Comparison of ENCODE assay signal across 13 cellular contexts in genomic region chrX:46279214-46279924, GRCh38.
DNase-seq lines count a peak whose midpoint lies in the region; ATAC-seq and TF ChIP-seq lines count a peak whose summit lies in the region.
"Had no signal": no experiment of that assay in that cellular context is flagged by ENCODE, and none has a peak within 500 bp of the region (broad histone marks: within the 10 kb centered on the region; RNA-seq: fewer than 3 reads in every experiment).

No MANE protein-coding gene starts in this region.

- dilution Hi-C loops in mammary epithelial cell (cut with HindIII; ENCODE audit: low sequenced_read_pairs) = no loop called here

- H3K4me3 ChIP-seq in mammary epithelial cell (replicated peaks in 1 of 3; ENCODE audit: insufficient read depth in 1 of 3, low read depth in 2 of 3, low read length in 3 of 3) (no peak overlapping the region), breast epithelium (no peak overlapping the region), RWPE2 (ENCODE audit: severe bottlenecking) (no peak overlapping the region), gastrocnemius medialis (no peak overlapping the region), Caco-2 (ENCODE audit: low read depth, low read length) (no peak overlapping the region)
- H3K4me3 ChIP-seq: skin epidermis, testis had no signal

- intact Hi-C loops in mammary epithelial cell (cut with micrococcal nuclease) = loop anchor here (1.0 kb wide), 2 partner anchors 430 to 455 kb away; no protein-coding TSS in a partner anchor
- intact Hi-C loops in breast epithelium (cut with DNase I; ENCODE audit: low total_unique reads) = no loop called here
- intact Hi-C loops in gastrocnemius medialis (cut with DNase I; ENCODE audit: low total_unique reads) = no loop called here
- intact Hi-C loops in Caco-2 (cut with micrococcal nuclease; ENCODE audit: unreplicated experiment) = no loop called here

- POLR2A ChIA-PET in Caco-2 (lab: Charles Lee) = no interaction called here

- 61% methylated on average over 4 of the region's 4 CpGs for WGBS in mammary epithelial cell (ENCODE audit: low coverage, missing lambda C conversion rate)

- no peaks in the 10 kb centered on the region for H4K20me1 ChIP-seq in mammary epithelial cell (ENCODE audit: insufficient read depth, low read length)

- TF ChIP-seq CTCF in mammary epithelial cell (conservative IDR thresholded peaks at IDR 0.05 in 1 of 2, IDR thresholded peaks at IDR 0.05 in 1 of 2; ENCODE audit: extremely low read depth in 1 of 2, insufficient read depth in 1 of 2, low read depth in 1 of 2, low read length in 2 of 2) = peak in 1 of 2 donors; percentile 10
- TF ChIP-seq CTCF in breast epithelium (IDR thresholded peaks at IDR 0.05) = no peak
- peak; percentile 21 for TF ChIP-seq CTCF in RWPE2 (IDR thresholded peaks at IDR 0.05; ENCODE audit: poor library complexity, severe bottlenecking)
- TF ChIP-seq CTCF in gastrocnemius medialis (IDR thresholded peaks at IDR 0.05 in 4 of 5, conservative IDR thresholded peaks at IDR 0.05 in 1 of 5) = no peak
- TF ChIP-seq CTCF in Caco-2 (IDR thresholded peaks at IDR 0.05; ENCODE audit: insufficient read depth in 1 of 2, low read depth in 1 of 2, low read length in 1 of 2, severe bottlenecking in 1 of 2, unreplicated experiment in 1 of 2) = no peak

- H3K27ac Mint-ChIP-seq in Caco-2 (ENCODE audit: unreplicated experiment) = no peak overlapping the region
- H3K27ac Mint-ChIP-seq: activated B cell treated with CpG ODN at 0.5 μM for 24 hours had no signal

- H3K27ac ChIP-seq in mammary epithelial cell (ENCODE audit: insufficient read depth, low read depth, low read length) (peak overlapping the region; percentile 69), breast epithelium (no peak overlapping the region), RWPE2 (ENCODE audit: poor library complexity, severe bottlenecking) (peak overlapping the region; percentile 67), epithelial cell of prostate (peak overlapping the region; percentile 76), gastrocnemius medialis (no peak overlapping the region)
- H3K27ac ChIP-seq: testis had no signal

- TSS peak; percentile 94 for BruUV-seq in mammary epithelial cell (replicated peaks; lab: Mats Ljungman, UMichigan)
- BruUV-seq in Caco-2 (replicated peaks; lab: Mats Ljungman, UMichigan) = no TSS peak

- no peak overlapping the region for H3K4me3 Mint-ChIP-seq in Caco-2 (ENCODE audit: unreplicated experiment)
- H3K4me3 Mint-ChIP-seq: activated B cell treated with CpG ODN at 0.5 μM for 24 hours had no signal

- H3K27me3 Mint-ChIP-seq in Caco-2 (ENCODE audit: insufficient read depth, unreplicated experiment) = no peaks in the 10 kb centered on the region
- H3K27me3 Mint-ChIP-seq: activated B cell treated with CpG ODN at 0.5 μM for 24 hours had no signal

- no peaks in the 10 kb centered on the region for H3K79me2 ChIP-seq in mammary epithelial cell (ENCODE audit: insufficient read depth, low read length)

- peak; percentile 14 for DNase-seq in mammary epithelial cell
- DNase-seq in breast epithelium (ENCODE audit: low spot score in 2 of 2) = no peak
- DNase-seq in RWPE2 (ENCODE audit: low spot score) = no peak
- no peak for DNase-seq in epithelial cell of prostate (ENCODE audit: low read depth, low spot score)
- DNase-seq in stimulated activated naive CD8-positive, alpha-beta T cell treated with anti-CD3 and anti-CD28 coated beads, Interleukin-15, Interleukin-2, amounts not matched to agents 100 U/mL and 50 U/mL, for 24 hours = peak; percentile 4
- DNase-seq in gastrocnemius medialis = no peak
- DNase-seq in Caco-2 = no peak
- DNase-seq: activated B cell treated with CpG ODN at 0.5 μM for 24 hours, left cardiac atrium, NCI-H446 treated with DMSO at 0.1 percent for 48 hours, testis had no signal

- peaks cover 11% of the 10 kb centered on the region for H3K4me1 ChIP-seq in mammary epithelial cell (ENCODE audit: insufficient read depth, low read length)
- H3K4me1 ChIP-seq in breast epithelium = no peaks in the 10 kb centered on the region
- H3K4me1 ChIP-seq in RWPE2 (ENCODE audit: insufficient read depth, poor library complexity, severe bottlenecking) = peaks cover 16% of the 10 kb centered on the region
- H3K4me1 ChIP-seq in gastrocnemius medialis = no peaks in the 10 kb centered on the region
- H3K4me1 ChIP-seq in Caco-2 = no peaks in the 10 kb centered on the region
- H3K4me1 ChIP-seq: testis had no signal

- H3K4me2 ChIP-seq in mammary epithelial cell (ENCODE audit: insufficient read depth, low read depth, low read length) = peak overlapping the region; percentile 31

- H3K9ac ChIP-seq in mammary epithelial cell (ENCODE audit: insufficient read depth, low read length) = peak overlapping the region; percentile 38

- H3K4me1 Mint-ChIP-seq in Caco-2 (ENCODE audit: low read depth, unreplicated experiment) = peaks cover 7% of the 10 kb centered on the region

- in situ Hi-C loops in mammary epithelial cell (cut with MboI; ENCODE audit: low sequenced_read_pairs in 2 of 2) = no loop called here
- in situ Hi-C loops in gastrocnemius medialis (cut with MboI; ENCODE audit: low sequenced_read_pairs in 4 of 4) = no loop called here

- H3K9me3 ChIP-seq in mammary epithelial cell (replicated peaks; ENCODE audit: insufficient read depth, low read length) (no peaks in the 10 kb centered on the region), breast epithelium (no peaks in the 10 kb centered on the region), RWPE2 (ENCODE audit: severe bottlenecking) (no peaks in the 10 kb centered on the region), gastrocnemius medialis (no peaks in the 10 kb centered on the region), Caco-2 (no peaks in the 10 kb centered on the region)
- H3K9me3 ChIP-seq: testis had no signal

- H3K27me3 ChIP-seq in mammary epithelial cell (ENCODE audit: insufficient read depth, low read length) (no peaks in the 10 kb centered on the region), breast epithelium (peaks cover 0 to 20% of the 10 kb centered on the region in 2 donors), RWPE2 (ENCODE audit: insufficient read depth, poor library complexity, severe bottlenecking) (no peaks in the 10 kb centered on the region), gastrocnemius medialis (no peaks in the 10 kb centered on the region), Caco-2 (replicated peaks; ENCODE audit: control insufficient read depth, insufficient read depth, low read length) (no peaks in the 10 kb centered on the region)
- H3K27me3 ChIP-seq: testis had no signal

- ATAC-seq in RWPE2 (ENCODE audit: low read depth) (no peak), gastrocnemius medialis (no peak), GM21576 (IDR thresholded peaks at IDR 0.05; ENCODE audit: unreplicated experiment) (no peak)
- peak; percentile 72 for ATAC-seq in stimulated activated naive CD8-positive, alpha-beta T cell treated with anti-CD3 and anti-CD28 coated beads, Interleukin-15, Interleukin-2, amounts not matched to agents 100 U/mL and 50 U/mL, for 24 hours
- ATAC-seq: left cardiac atrium had no signal

- no peaks in the 10 kb centered on the region for H3K36me3 ChIP-seq in mammary epithelial cell (ENCODE audit: insufficient read depth, low read length)
- H3K36me3 ChIP-seq in breast epithelium = no peaks in the 10 kb centered on the region
- no peaks in the 10 kb centered on the region for H3K36me3 ChIP-seq in RWPE2 (ENCODE audit: low read depth)
- H3K36me3 ChIP-seq in gastrocnemius medialis = no peaks in the 10 kb centered on the region
- no peaks in the 10 kb centered on the region for H3K36me3 ChIP-seq in Caco-2 (ENCODE audit: control insufficient read depth, insufficient read depth, low read length)

- H3K36me3 Mint-ChIP-seq in Caco-2 (ENCODE audit: insufficient read depth, unreplicated experiment) = no peaks in the 10 kb centered on the region

- CTCF ChIA-PET in mammary epithelial cell (lab: Charles Lee; ENCODE audit: low non-redundant PET) = no interaction called here
- CTCF ChIA-PET in Caco-2 (lab: Charles Lee) = interaction anchor here (0.6 kb wide), 1 partner anchor 121 kb away, joined by 5 read pairs; no protein-coding TSS in a partner anchor

- peak overlapping the region; percentile 10 for H2AFZ ChIP-seq in mammary epithelial cell (ENCODE audit: low read depth, low read length)

- TF ChIP-seq POLR2A in breast epithelium (IDR thresholded peaks at IDR 0.05) (no peak), gastrocnemius medialis (IDR thresholded peaks at IDR 0.05) (no peak)

- H3K9me3 Mint-ChIP-seq in Caco-2 (ENCODE audit: unreplicated experiment) = no peaks in the 10 kb centered on the region
- H3K9me3 Mint-ChIP-seq: activated B cell treated with CpG ODN at 0.5 μM for 24 hours had no signal

Comparison
In these comparisons a context has a peak if more than half of its experiments do, and no peak if none do; other contexts are left out.
1. DNase-seq: peak in mammary epithelial cell (single experiment) and stimulated activated naive CD8-positive, alpha-beta T cell treated with anti-CD3 and anti-CD28 coated beads, Interleukin-15, Interleukin-2, amounts not matched to agents 100 U/mL and 50 U/mL, for 24 hours (single experiment); none in breast epithelium (0 of 2), RWPE2 (single experiment), epithelial cell of prostate (single experiment), gastrocnemius medialis (0 of 2) and Caco-2 (0 of 2).
2. H3K27ac ChIP-seq: peak in mammary epithelial cell (single experiment), RWPE2 (single experiment) and epithelial cell of prostate (single experiment); none in breast epithelium (0 of 2) and gastrocnemius medialis (0 of 4).